Comparison of ENCODE assay signal across 11 cellular contexts in the genomic region with DNA sequence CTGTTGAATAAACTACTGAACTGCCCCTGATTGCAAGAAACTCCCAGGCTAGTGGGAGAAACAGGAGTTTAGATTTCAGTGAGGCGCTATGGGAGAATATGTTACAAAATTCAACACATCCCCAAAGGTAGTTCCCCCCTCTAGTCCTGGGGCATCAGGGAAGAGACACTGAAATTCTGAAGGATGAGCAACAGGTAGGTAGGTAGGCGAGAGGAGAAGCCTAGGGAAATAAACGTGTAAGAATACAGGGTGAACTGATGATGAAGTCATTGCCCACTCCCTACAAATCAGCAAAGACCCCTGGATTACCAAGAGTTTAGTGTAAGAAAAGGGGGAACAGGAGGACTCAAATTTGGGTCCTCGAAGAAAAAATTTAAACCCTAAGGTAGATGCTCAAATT.
"Had no signal": no experiment of that assay in that cellular context is flagged by ENCODE, and none has a peak within 500 bp of the region (broad histone marks: within the 10 kb centered on the region; RNA-seq: fewer than 3 reads in every experiment).

No MANE protein-coding gene starts in this region.

- H3K9me3 Mint-ChIP-seq: IgD-negative memory B cell had no signal

- H3K36me3 Mint-ChIP-seq: IgD-negative memory B cell had no signal

- FAIRE-seq: HepG2, HTR-8/SVneo, K562 had no signal

- H3K4me3 Mint-ChIP-seq: IgD-negative memory B cell had no signal

- H3K4me3 ChIP-seq: K562 had no signal

- ATAC-seq: HepG2, K562 had no signal

- DNase-seq: IMR-90, Karpas-422, Kasumi-1, KBM-7, KG1 had no signal

- H3K4me2 ChIP-seq: KMS-11 had no signal

- H3K27ac ChIP-seq: HL-60, KMS-11 had no signal

- H3K4me1 Mint-ChIP-seq: IgD-negative memory B cell had no signal
